Comparison of ENCODE assay signal across 27 cellular contexts in genomic region chr13:89382986-89383385, GRCh38.
"Had no signal": no experiment of that assay in that cellular context is flagged by ENCODE, and none has a peak within 500 bp of the region (broad histone marks: within the 10 kb centered on the region; RNA-seq: fewer than 3 reads in every experiment).

No MANE protein-coding gene starts in this region.

- DNase-seq: activated B cell treated with CpG ODN at 0.5 μM for 24 hours; activated CD4-positive, alpha-beta T cell treated with anti-CD3 and anti-CD28 coated beads for 48 hours; activated CD4-positive, alpha-beta T cell treated with anti-CD3 and anti-CD28 coated beads, Interleukin-2, amount 50 U/mL, for 1 hour; activated CD4-positive, alpha-beta T cell treated with anti-CD3 and anti-CD28 coated beads, Interleukin-2, amount 50 U/mL, for 48 hours; activated CD8-positive, alpha-beta memory T cell treated with anti-CD3 and anti-CD28 coated beads for 24 hours; activated CD8-positive, alpha-beta T cell treated with anti-CD3 and anti-CD28 coated beads for 36 hours; activated effector memory CD4-positive, alpha-beta T cell treated with Interleukin-2 at 50 U/mL for 16 hours; activated gamma-delta T cell treated with Interleukin-2 at 50 U/mL for 16 hours; activated naive CD4-positive, alpha-beta T cell treated with anti-CD3 and anti-CD28 coated beads, Interleukin-2, amount 50 U/mL, for 16 hours; activated naive CD4-positive, alpha-beta T cell treated with Interleukin-2 at 50 U/mL for 16 hours; activated T-cell treated with anti-CD3 and anti-CD28 coated beads, Interleukin-2, amount 50 U/mL, for 4 hours; amniotic stem cell; anterior cingulate cortex; brain microvascular endothelial cell; effector memory CD4-positive, alpha-beta T cell; endodermal cell; foreskin fibroblast; head of caudate nucleus; T1000; WERI-Rb-1 had no signal

- H3K27ac ChIP-seq: brain microvascular endothelial cell, coronary artery, dorsolateral prefrontal cortex, WERI-Rb-1 had no signal

- H3K4me3 ChIP-seq: coronary artery, dorsolateral prefrontal cortex had no signal

- H3K27me3 Mint-ChIP-seq: activated B cell treated with CpG ODN at 0.5 μM for 24 hours; activated CD8-positive, alpha-beta T cell treated with anti-CD3 and anti-CD28 coated beads for 36 hours; activated naive CD8-positive, alpha-beta T cell; activated T-helper 17 cell treated with anti-CD3 and anti-CD28 coated beads, Interleukin-2, amount 50 U/mL, for 72 hours; central memory CD8-positive, alpha-beta T cell; dendritic cell treated with granulocyte-macrophage colony-stimulating factor and Interleukin-4, amounts not matched to agents 40 ng/mL and 50 ng/mL, for 4 days had no signal

- H3K4me3 Mint-ChIP-seq: activated B cell treated with CpG ODN at 0.5 μM for 24 hours; activated CD8-positive, alpha-beta T cell treated with anti-CD3 and anti-CD28 coated beads for 36 hours; activated naive CD8-positive, alpha-beta T cell; activated T-cell treated with anti-CD3 and anti-CD28 coated beads, Interleukin-2, amount 50 U/mL, for 4 hours; activated T-helper 17 cell treated with anti-CD3 and anti-CD28 coated beads, Interleukin-2, amount 50 U/mL, for 72 hours; central memory CD8-positive, alpha-beta T cell; dendritic cell treated with granulocyte-macrophage colony-stimulating factor and Interleukin-4, amounts not matched to agents 40 ng/mL and 50 ng/mL, for 4 days; endodermal cell; T-helper 2 cell treated with Interferon-gamma antibody and Interleukin-4, amounts not matched to agents 5 μg/mL and 100 μg/mL, for 36 hours had no signal

- H3K27ac Mint-ChIP-seq: activated B cell treated with CpG ODN at 0.5 μM for 24 hours; activated CD8-positive, alpha-beta T cell treated with anti-CD3 and anti-CD28 coated beads for 36 hours; activated naive CD8-positive, alpha-beta T cell; activated T-helper 17 cell treated with anti-CD3 and anti-CD28 coated beads, Interleukin-2, amount 50 U/mL, for 72 hours; dendritic cell treated with granulocyte-macrophage colony-stimulating factor and Interleukin-4, amounts not matched to agents 40 ng/mL and 50 ng/mL, for 4 days; endodermal cell; T-helper 2 cell treated with Interferon-gamma antibody and Interleukin-4, amounts not matched to agents 5 μg/mL and 100 μg/mL, for 36 hours had no signal

- H3K9me3 Mint-ChIP-seq: activated B cell treated with CpG ODN at 0.5 μM for 24 hours had no signal

- H3K36me3 ChIP-seq: brain microvascular endothelial cell, WERI-Rb-1 had no signal

- H3K36me3 Mint-ChIP-seq: activated naive CD8-positive, alpha-beta T cell had no signal

- H3K27me3 ChIP-seq: brain microvascular endothelial cell had no signal

- H3K4me1 Mint-ChIP-seq: activated B cell treated with CpG ODN at 0.5 μM for 24 hours; activated T-helper 17 cell treated with anti-CD3 and anti-CD28 coated beads, Interleukin-2, amount 50 U/mL, for 72 hours; central memory CD8-positive, alpha-beta T cell had no signal
